ENCODE assay signal across 11 cellular contexts in the genomic region with DNA sequence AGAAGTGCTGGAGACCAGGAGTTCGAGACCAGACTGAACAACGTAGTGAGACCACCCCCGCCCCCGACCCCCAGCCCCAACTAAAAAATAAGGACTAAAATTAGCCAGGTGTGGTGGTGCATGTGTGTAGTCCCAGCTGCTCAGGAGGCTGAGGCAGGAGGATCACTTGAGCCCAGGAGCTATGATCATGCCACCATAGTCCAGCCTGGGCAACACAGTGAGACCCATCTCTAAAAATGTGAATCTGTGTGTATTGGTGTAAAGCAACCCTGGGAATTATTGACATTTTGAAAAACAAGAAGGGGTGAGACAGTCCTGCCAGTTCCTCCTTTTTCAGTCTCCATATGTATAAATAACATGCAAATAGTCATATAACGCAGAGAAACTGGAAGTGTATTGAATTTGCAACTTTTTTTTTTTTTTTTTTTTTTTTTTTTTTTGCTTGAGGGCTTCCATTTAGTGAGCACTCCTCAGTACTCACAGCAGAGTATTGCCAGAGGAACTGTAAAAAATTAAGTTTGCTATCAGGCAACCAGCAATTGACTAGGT. TPM values are rescaled to one million over a fixed set of nuclear protein-coding genes. Genes with fewer than 3 reads are reported as not detected.
DNase-seq lines count a peak whose midpoint lies in the region; FAIRE-seq and TF ChIP-seq lines count a peak whose summit lies in the region.
"Had no signal": no experiment of that assay in that cellular context is flagged by ENCODE, and none has a peak within 500 bp of the region (broad histone marks: within the 10 kb centered on the region; RNA-seq: fewer than 3 reads in every experiment).

No MANE protein-coding gene starts in this region.

- DNase-seq in adipocyte (ENCODE audit: low read depth) (no peak), kidney (no peak), stomach (no peak), NCI-H187 (lab: John Stamatoyannopoulos, UW) (no peak), nephron progenitor cell (no peak), activated gamma-delta T cell treated with Interleukin-2 at 50 U/mL for 16 hours (no peak)
- DNase-seq in activated CD4-positive, alpha-beta memory T cell treated with anti-CD3 and anti-CD28 coated beads for 36 hours, result no peak
- DNase-seq: activated T-cell treated with anti-CD3 and anti-CD28 coated beads for 4 hours, NCI-H1436 treated with DMSO at 0.1 percent for 48 hours had no signal

- H3K4me3 Mint-ChIP-seq in activated CD4-positive, alpha-beta memory T cell treated with anti-CD3 and anti-CD28 coated beads for 36 hours, result no peak overlapping the region
- no peak overlapping the region for H3K4me3 Mint-ChIP-seq in nephron progenitor cell
- H3K4me3 Mint-ChIP-seq: T-helper 1 cell treated with Interleukin-12 subunit alpha and Interleukin-12 subunit beta and Interleukin-4 antibody, amounts not matched to agents 30 μg/mL and 1 μg/mL, for 36 hours had no signal

- H3K27me3 ChIP-seq in HUES64 (ENCODE audit: insufficient read depth, low read length) (no peaks in the 10 kb centered on the region), adipocyte (replicated peaks; ENCODE audit: control insufficient read depth, insufficient read depth, low read length) (no peaks in the 10 kb centered on the region), stomach (no peaks in the 10 kb centered on the region)

- TF ChIP-seq EP300 in stomach (IDR thresholded peaks at IDR 0.05), result no peak

- intact Hi-C loops in kidney (cut with DNase I), result no loop called here
- intact Hi-C loops in stomach (cut with DNase I; ENCODE audit: low total_unique reads), result no loop called here
- intact Hi-C loops in activated CD4-positive, alpha-beta memory T cell treated with anti-CD3 and anti-CD28 coated beads for 36 hours (cut with micrococcal nuclease), result no loop called here

- no peaks in the 10 kb centered on the region for H3K9me3 ChIP-seq in HUES64 (ENCODE audit: insufficient read depth, low read depth, low read length)
- no peaks in the 10 kb centered on the region for H3K9me3 ChIP-seq in adipocyte (ENCODE audit: control insufficient read depth, low read length)
- no peaks in the 10 kb centered on the region for H3K9me3 ChIP-seq in kidney (ENCODE audit: control insufficient read depth in 1 of 2, low read length in 2 of 2)
- H3K9me3 ChIP-seq in stomach, result no peaks in the 10 kb centered on the region

- no peaks in the 10 kb centered on the region for H3K36me3 ChIP-seq in HUES64 (ENCODE audit: insufficient read depth, low read length)
- H3K36me3 ChIP-seq in adipocyte (ENCODE audit: control insufficient read depth, insufficient read depth, low read length, severe bottlenecking), result no peaks in the 10 kb centered on the region
- H3K36me3 ChIP-seq in kidney (ENCODE audit: control insufficient read depth in 1 of 2, insufficient read depth in 2 of 2, low read length in 2 of 2), result no peaks in the 10 kb centered on the region
- H3K36me3 ChIP-seq in stomach, result no peaks in the 10 kb centered on the region

- 95% methylated on average over 4 of the region's 5 CpGs for WGBS in HUES64
- 82 to 94% (median 90%) methylated on average over 5 of the region's 5 CpGs for WGBS in stomach, 5 donors

- no peaks in the 10 kb centered on the region for H3K9me3 Mint-ChIP-seq in activated CD4-positive, alpha-beta memory T cell treated with anti-CD3 and anti-CD28 coated beads for 36 hours
- peaks cover 8% of the 10 kb centered on the region for H3K9me3 Mint-ChIP-seq in nephron progenitor cell
- H3K9me3 Mint-ChIP-seq: T-helper 1 cell treated with Interleukin-12 subunit alpha and Interleukin-12 subunit beta and Interleukin-4 antibody, amounts not matched to agents 30 μg/mL and 1 μg/mL, for 36 hours had no signal

- H3K4me3 ChIP-seq in HUES64 (ENCODE audit: low read length) (no peak overlapping the region), adipocyte (ENCODE audit: low read length) (peak overlapping the region; percentile 32), kidney (ENCODE audit: low read length in 2 of 2) (no peak overlapping the region), stomach (no peak overlapping the region)

- H3K4me1 Mint-ChIP-seq in activated CD4-positive, alpha-beta memory T cell treated with anti-CD3 and anti-CD28 coated beads for 36 hours (ENCODE audit: low read depth), result peaks cover 29% of the 10 kb centered on the region
- peaks cover 47% of the 10 kb centered on the region for H3K4me1 Mint-ChIP-seq in nephron progenitor cell

- H3K27ac Mint-ChIP-seq in activated CD4-positive, alpha-beta memory T cell treated with anti-CD3 and anti-CD28 coated beads for 36 hours, result no peak overlapping the region
- H3K27ac Mint-ChIP-seq in nephron progenitor cell, result no peak overlapping the region
- H3K27ac Mint-ChIP-seq: T-helper 1 cell treated with Interleukin-12 subunit alpha and Interleukin-12 subunit beta and Interleukin-4 antibody, amounts not matched to agents 30 μg/mL and 1 μg/mL, for 36 hours had no signal

- CTCF ChIA-PET in activated CD4-positive, alpha-beta memory T cell treated with anti-CD3 and anti-CD28 coated beads for 36 hours (lab: Charles Lee), result interaction anchor here (0.6 to 0.9 kb wide), 2 partner anchors 12 to 194 kb away, joined by 3 read pairs; no protein-coding TSS in a partner anchor

- no peak for TF ChIP-seq CTCF in kidney (IDR thresholded peaks at IDR 0.05; ENCODE audit: borderline replicate concordance, extremely low read depth, insufficient read depth)
- no peak for TF ChIP-seq CTCF in stomach (IDR thresholded peaks at IDR 0.05)
- TF ChIP-seq CTCF in nephron progenitor cell (IDR thresholded peaks at IDR 0.05), result no peak

- TF ChIP-seq POLR2A in stomach (IDR thresholded peaks at IDR 0.05), result no peak

- no peak for FAIRE-seq in kidney (lab: Jason Lieb, UNC)

- H3K27ac ChIP-seq in HUES64 (ENCODE audit: low read depth, low read length), result peak overlapping the region; percentile 93
- H3K27ac ChIP-seq in kidney (ENCODE audit: low read depth in 2 of 2, low read length in 2 of 2), result peak overlapping the region; percentile 8 to 51
- H3K27ac ChIP-seq in stomach, result peak overlapping the region; percentile 38 to 98 (median 78)

- POLR2A ChIA-PET in activated CD4-positive, alpha-beta memory T cell treated with anti-CD3 and anti-CD28 coated beads for 36 hours (lab: Charles Lee), result no interaction called here

- no peaks in the 10 kb centered on the region for H3K36me3 Mint-ChIP-seq in activated CD4-positive, alpha-beta memory T cell treated with anti-CD3 and anti-CD28 coated beads for 36 hours
- H3K36me3 Mint-ChIP-seq in nephron progenitor cell (ENCODE audit: low read depth), result peaks cover 9% of the 10 kb centered on the region

- peaks cover 48% of the 10 kb centered on the region for H3K4me1 ChIP-seq in HUES64 (ENCODE audit: insufficient read depth, low read length)
- H3K4me1 ChIP-seq in adipocyte (ENCODE audit: control insufficient read depth, insufficient read depth, low read length), result peaks cover 42% of the 10 kb centered on the region
- peaks cover 11 to 12% of the 10 kb centered on the region in 2 donors for H3K4me1 ChIP-seq in kidney (ENCODE audit: control insufficient read depth in 1 of 2, insufficient read depth in 1 of 2, low read depth in 1 of 2, low read length in 2 of 2)
- peaks cover 10 to 50% (median 30%) of the 10 kb centered on the region in 4 donors for H3K4me1 ChIP-seq in stomach

- H3K9ac ChIP-seq in HUES64 (ENCODE audit: low read depth, low read length) (no peak overlapping the region), adipocyte (ENCODE audit: low read length) (peak overlapping the region; percentile 53), kidney (ENCODE audit: low read length in 2 of 2) (no peak overlapping the region)

- H3K27me3 Mint-ChIP-seq in activated CD4-positive, alpha-beta memory T cell treated with anti-CD3 and anti-CD28 coated beads for 36 hours, result peaks cover 4% of the 10 kb centered on the region
- no peaks in the 10 kb centered on the region for H3K27me3 Mint-ChIP-seq in nephron progenitor cell (ENCODE audit: low read depth, poor library complexity)

RNA-seq across cellular contexts. Expression of a gene that starts 3.4 kb away (rescaled TPM):
- polyA plus RNA-seq in HUES64 (2013, experiment 1 of 2), result 236 TPM
- 283 TPM for polyA plus RNA-seq in HUES64 (2013, experiment 2 of 2)
- total RNA-seq in kidney, result 410 TPM
- polyA plus RNA-seq in kidney (ENCODE audit: insufficient read depth, low read depth, low replicate concordance), result 156 TPM
- 100 to 1,000 TPM; 134 to 909 (median 278) TPM for total RNA-seq in stomach
- polyA plus RNA-seq in stomach, result 10 to 100 TPM; 57.9 to 97.9 (median 91.4) TPM
- 100 to 1,000 TPM; 113 to 117 TPM for total RNA-seq in activated CD4-positive, alpha-beta memory T cell treated with anti-CD3 and anti-CD28 coated beads for 36 hours

Comparison
In these comparisons a context has a peak if more than half of its experiments do, and no peak if none do; other contexts are left out.
1. H3K27ac ChIP-seq: peak in every context shown above with its lines; median percentile 93 in HUES64; 78 in stomach; 30 in kidney.